ENCODE assay signal across 9 cellular contexts in the genomic region with DNA sequence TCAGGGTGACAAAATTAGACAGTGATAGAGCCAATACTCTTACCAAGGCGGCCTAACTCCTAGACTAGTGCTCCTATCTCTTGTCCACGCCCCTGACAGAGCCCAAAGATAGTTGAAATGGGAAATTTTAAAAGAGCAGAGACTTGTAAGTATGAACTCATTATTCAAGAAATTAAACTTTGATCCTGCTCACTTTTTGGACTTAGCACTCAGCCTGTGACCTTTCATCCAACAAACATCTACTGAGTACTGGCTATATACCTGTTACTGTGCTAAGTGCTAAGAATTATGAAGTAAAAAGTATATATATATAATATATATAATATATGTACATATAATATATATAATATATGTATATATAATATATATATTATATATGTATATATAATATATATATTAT.
DNase-seq lines count a peak whose midpoint lies in the region; TF ChIP-seq lines count a peak whose summit lies in the region.
"Had no signal": no experiment of that assay in that cellular context is flagged by ENCODE, and none has a peak within 500 bp of the region (broad histone marks: within the 10 kb centered on the region; RNA-seq: fewer than 3 reads in every experiment).

No MANE protein-coding gene starts in this region.

- no peak overlapping the region for H2AFZ ChIP-seq in MM.1S (ENCODE audit: low read length)

- H3K36me3 ChIP-seq in MM.1S (replicated peaks; ENCODE audit: insufficient read depth, low read length), result peaks cover 2% of the 10 kb centered on the region; the same call in 1 of the 2 replicates

- no peaks in the 10 kb centered on the region for H4K20me1 ChIP-seq in MM.1S (ENCODE audit: insufficient read depth, low read length)

- no peaks in the 10 kb centered on the region for H3K27me3 ChIP-seq in MM.1S (replicated peaks; ENCODE audit: insufficient read depth, low read length)

- H3K4me3 ChIP-seq in GM08714 (ENCODE audit: low read length) (peak overlapping the region; percentile 76; the same call in 1 of the 2 replicates), MM.1S (ENCODE audit: low read length) (peak overlapping the region; percentile 95), epithelial cell of esophagus (ENCODE audit: low read length) (peak overlapping the region; percentile 100), retinal pigment epithelial cell (ENCODE audit: low read length) (peak overlapping the region; percentile 98)

- H3F3A ChIP-seq in MM.1S (ENCODE audit: insufficient read depth, low read length), result no peaks in the 10 kb centered on the region

- H3K9me3 ChIP-seq in MM.1S (replicated peaks; ENCODE audit: insufficient read depth, low read length), result no peaks in the 10 kb centered on the region

- peaks cover 47% of the 10 kb centered on the region for H3K79me2 ChIP-seq in MM.1S (ENCODE audit: low read length)

- H3K27ac ChIP-seq in MM.1S (ENCODE audit: low read length), result no peak overlapping the region

- TF ChIP-seq CTCF in MM.1S (IDR thresholded peaks at IDR 0.05; ENCODE audit: low read length) (no peak), epithelial cell of esophagus (IDR thresholded peaks at IDR 0.05; ENCODE audit: insufficient read depth, low read depth, low read length, missing control alignments) (no peak), retinal pigment epithelial cell (conservative IDR thresholded peaks at IDR 0.05; ENCODE audit: low read depth, low read length) (no peak)

- H3K4me1 ChIP-seq in MM.1S (ENCODE audit: low read length), result peaks cover 11% of the 10 kb centered on the region; the same call in 1 of the 2 replicates

- DNase-seq in MM.1S (no peak), epithelial cell of esophagus (ENCODE audit: low read depth) (no peak), retinal pigment epithelial cell (ENCODE audit: low read depth) (no peak), NCI-H1694 treated with DMSO at 0.1 percent for 48 hours (lab: John Stamatoyannopoulos, UW) (no peak), NOMO-1 treated with DMSO at 0.1 percent for 48 hours (lab: John Stamatoyannopoulos, UW; ENCODE audit: unreplicated experiment) (no peak)
- DNase-seq in effector CD4-positive, alpha-beta T cell, result no peak
- DNase-seq: cerebellar nuclear complex, retina had no signal

- peak overlapping the region; percentile 60; the same call in 1 of the 2 replicates for H3K4me2 ChIP-seq in MM.1S (ENCODE audit: low read depth, low read length)

- no peaks in the 10 kb centered on the region for H3K9me2 ChIP-seq in MM.1S (replicated peaks; ENCODE audit: insufficient read depth, low read length)

- H3K9ac ChIP-seq in MM.1S (ENCODE audit: low read length), result no peak overlapping the region; the same call in 1 of the 2 replicates
